In genomic region chr3:144907581-144907980, GRCh38 we compare ENCODE assay signal across 6 cellular contexts.
DNase-seq lines count a peak whose midpoint lies in the region; TF ChIP-seq lines count a peak whose summit lies in the region.
"Not testable (repeated sequence)": the region's sequence is repeated elsewhere in the genome, so short reads cannot be mapped to it uniquely, and the experiment has no call there.

No MANE protein-coding gene starts in this region.

- not testable (repeated sequence) for H4K91ac ChIP-seq in mesenchymal stem cell (ENCODE audit: low read length)

- TF ChIP-seq CTCF in fibroblast of villous mesenchyme (IDR thresholded peaks at IDR 0.05; ENCODE audit: insufficient read depth, low read depth, low read length): not testable (repeated sequence)

- DNase-seq in HK-2 (ENCODE audit: unreplicated experiment): peak; percentile 27
- DNase-seq in adipocyte (ENCODE audit: low read depth): peak; percentile 3
- peak; percentile 1 for DNase-seq in fibroblast of villous mesenchyme (ENCODE audit: low read depth)
- peak; percentile 9 for DNase-seq in iris pigment epithelial cell (ENCODE audit: low read depth)
- not testable (repeated sequence) for DNase-seq in mesenchymal stem cell
- peak; percentile 25 for DNase-seq in renal cortical epithelial cell (ENCODE audit: low read depth)

- H2BK120ac ChIP-seq in mesenchymal stem cell (ENCODE audit: low read depth, low read length): not testable (repeated sequence)

- not testable (repeated sequence) for H3K4me2 ChIP-seq in mesenchymal stem cell (ENCODE audit: low read length, poor library complexity, severe bottlenecking)

- not testable (repeated sequence) for H3K4me3 ChIP-seq in adipocyte (ENCODE audit: low read length); fibroblast of villous mesenchyme (ENCODE audit: low read depth, low read length); mesenchymal stem cell (ENCODE audit: insufficient read depth in 1 of 2, low read depth in 1 of 2, low read length in 2 of 2)

- not testable (repeated sequence) for H3K18ac ChIP-seq in mesenchymal stem cell (ENCODE audit: low read depth in 1 of 2, low read length in 2 of 2)

- not testable (repeated sequence) for H3K23ac ChIP-seq in mesenchymal stem cell (ENCODE audit: low read length in 2 of 2)

- H3K27ac ChIP-seq in mesenchymal stem cell (ENCODE audit: low read length, poor library complexity, severe bottlenecking): peak overlapping the region; percentile 92

- H2AFZ ChIP-seq in mesenchymal stem cell (ENCODE audit: low read depth, low read length): not testable (repeated sequence)

- not testable (repeated sequence) for H3K79me1 ChIP-seq in mesenchymal stem cell (replicated peaks; ENCODE audit: low read length, poor library complexity, severe bottlenecking)

- H2AK5ac ChIP-seq in mesenchymal stem cell (ENCODE audit: low read length, severe bottlenecking): not testable (repeated sequence)

- 73% methylated on average over 2 of the region's 3 CpGs for WGBS in mesenchymal stem cell

- H3K4ac ChIP-seq in mesenchymal stem cell (ENCODE audit: low read depth in 1 of 2, low read length in 2 of 2): not testable (repeated sequence)

- not testable (repeated sequence) for H3K9ac ChIP-seq in adipocyte (ENCODE audit: low read length); mesenchymal stem cell (ENCODE audit: low read length)

- H3K36me3 ChIP-seq in adipocyte (ENCODE audit: control insufficient read depth, insufficient read depth, low read length, severe bottlenecking); mesenchymal stem cell (ENCODE audit: control insufficient read depth in 1 of 2, insufficient read depth in 2 of 2, low read depth in 1 of 2, low read length in 2 of 2): not testable (repeated sequence)

- not testable (repeated sequence) for H4K8ac ChIP-seq in mesenchymal stem cell (ENCODE audit: low read length)

- H3K14ac ChIP-seq in mesenchymal stem cell (ENCODE audit: low read length in 2 of 2): not testable (repeated sequence)

- H3K9me3 ChIP-seq in adipocyte (ENCODE audit: control insufficient read depth, low read length); mesenchymal stem cell (ENCODE audit: control insufficient read depth, low read length): not testable (repeated sequence)

- not testable (repeated sequence) for H2BK5ac ChIP-seq in mesenchymal stem cell (ENCODE audit: low read depth, low read length, poor library complexity, severe bottlenecking)

- H3K27me3 ChIP-seq in adipocyte (replicated peaks; ENCODE audit: control insufficient read depth, insufficient read depth, low read length); mesenchymal stem cell (ENCODE audit: control insufficient read depth in 1 of 2, insufficient read depth in 1 of 2, low read length in 2 of 2): not testable (repeated sequence)

- not testable (repeated sequence) for H2BK12ac ChIP-seq in mesenchymal stem cell (ENCODE audit: low read length in 2 of 2)

- H3K4me1 ChIP-seq in adipocyte (ENCODE audit: control insufficient read depth, insufficient read depth, low read length); mesenchymal stem cell (ENCODE audit: control insufficient read depth, insufficient read depth, low read depth, low read length): not testable (repeated sequence)

- H2BK15ac ChIP-seq in mesenchymal stem cell (ENCODE audit: low read depth, poor library complexity, severe bottlenecking): not testable (repeated sequence)
